In genomic region chr10:71218046-71218832, GRCh38 we compare ENCODE assay signal across 8 cellular contexts. TPM values are rescaled to one million over a fixed set of nuclear protein-coding genes. Genes with fewer than 3 reads are reported as not detected.
DNase-seq lines count a peak whose midpoint lies in the region; ATAC-seq, FAIRE-seq and TF ChIP-seq lines count a peak whose summit lies in the region.

No MANE protein-coding gene starts in this region.

- no peak overlapping the region for H3K27ac ChIP-seq in mammary epithelial cell (ENCODE audit: insufficient read depth, low read depth, low read length)
- no peak overlapping the region for H3K27ac ChIP-seq in lower lobe of right lung
- peak overlapping the region; percentile 73 for H3K27ac ChIP-seq in vagina

- ATAC-seq in lower lobe of right lung (peak; percentile 3 to 6), HG02970 (IDR thresholded peaks at IDR 0.05; ENCODE audit: low FRiP score, unreplicated experiment) (no peak)

- peak overlapping the region; percentile 19 for H3K4me3 Mint-ChIP-seq in activated naive CD4-positive, alpha-beta T cell treated with anti-CD3 and anti-CD28 coated beads, Interleukin-2, amount 50 U/mL, for 24 hours

- no peaks in the 10 kb centered on the region for H4K20me1 ChIP-seq in mammary epithelial cell (ENCODE audit: insufficient read depth, low read length)

- CTCF ChIA-PET in mammary epithelial cell (lab: Charles Lee; ENCODE audit: low non-redundant PET), result interaction anchor here (0.6 kb wide), 1 partner anchor 315 kb away, joined by 3 read pairs; no protein-coding TSS in a partner anchor

- H3K9me3 Mint-ChIP-seq in activated naive CD4-positive, alpha-beta T cell treated with anti-CD3 and anti-CD28 coated beads, Interleukin-2, amount 50 U/mL, for 24 hours, result no peaks in the 10 kb centered on the region

- in situ Hi-C loops in mammary epithelial cell (cut with MboI; ENCODE audit: low sequenced_read_pairs in 2 of 2), result loop anchor here in 1 of 2 donors (10.0 kb wide), 1 partner anchor 283 kb away; no protein-coding TSS in a partner anchor

- dilution Hi-C loops in mammary epithelial cell (cut with HindIII; ENCODE audit: low sequenced_read_pairs), result no loop called here

- H3K4me3 ChIP-seq in mammary epithelial cell (replicated peaks in 1 of 3; ENCODE audit: insufficient read depth in 1 of 3, low read depth in 2 of 3, low read length in 3 of 3), result peak overlapping the region; percentile 40 to 56 (median 41)
- H3K4me3 ChIP-seq in lower lobe of right lung, result peak overlapping the region; percentile 63
- H3K4me3 ChIP-seq in vagina, result peak overlapping the region; percentile 49 to 56

- peak overlapping the region; percentile 94 for H3K4me2 ChIP-seq in mammary epithelial cell (ENCODE audit: insufficient read depth, low read depth, low read length)

- H3K27ac Mint-ChIP-seq in activated naive CD4-positive, alpha-beta T cell treated with anti-CD3 and anti-CD28 coated beads, Interleukin-2, amount 50 U/mL, for 24 hours, result no peak overlapping the region

- no peaks in the 10 kb centered on the region for H3K9me3 ChIP-seq in mammary epithelial cell (replicated peaks; ENCODE audit: insufficient read depth, low read length)
- H3K9me3 ChIP-seq in lower lobe of right lung, result no peaks in the 10 kb centered on the region
- no peaks in the 10 kb centered on the region for H3K9me3 ChIP-seq in vagina

- no peak for FAIRE-seq in GM12891 (lab: Jason Lieb, UNC)

- no peaks in the 10 kb centered on the region for H3K36me3 Mint-ChIP-seq in activated naive CD4-positive, alpha-beta T cell treated with anti-CD3 and anti-CD28 coated beads, Interleukin-2, amount 50 U/mL, for 24 hours

- H3K79me2 ChIP-seq in mammary epithelial cell (ENCODE audit: insufficient read depth, low read length), result peaks cover 15% of the 10 kb centered on the region

- WGBS in mammary epithelial cell (ENCODE audit: low coverage, missing lambda C conversion rate), result 50% methylated on average over 2 of the region's 5 CpGs

- H3K9ac ChIP-seq in mammary epithelial cell (ENCODE audit: insufficient read depth, low read length), result no peak overlapping the region

- no TSS peak for BruUV-seq in mammary epithelial cell (replicated peaks; lab: Mats Ljungman, UMichigan)

- H3K36me3 ChIP-seq in mammary epithelial cell (ENCODE audit: insufficient read depth, low read length), result no peaks in the 10 kb centered on the region
- H3K36me3 ChIP-seq in lower lobe of right lung, result no peaks in the 10 kb centered on the region
- no peaks in the 10 kb centered on the region for H3K36me3 ChIP-seq in vagina

- intact Hi-C loops in mammary epithelial cell (cut with micrococcal nuclease), result loop anchor here (1.0 kb wide), 1 partner anchor 26 kb away; no protein-coding TSS in a partner anchor
- intact Hi-C loops in lower lobe of right lung (cut with DNase I), result no loop called here
- intact Hi-C loops in vagina (cut with DNase I), result loop anchor here (10.0 kb wide), 1 partner anchor 47 kb away; no protein-coding TSS in a partner anchor

- TF ChIP-seq POLR2A in vagina (IDR thresholded peaks at IDR 0.05) (no peak), GM12891 (IDR thresholded peaks at IDR 0.05; ENCODE audit: low read depth, low read length) (no peak)

- H2AFZ ChIP-seq in mammary epithelial cell (ENCODE audit: low read depth, low read length), result peak overlapping the region; percentile 71

- H3K27me3 ChIP-seq in mammary epithelial cell (ENCODE audit: insufficient read depth, low read length), result no peaks in the 10 kb centered on the region
- no peaks in the 10 kb centered on the region for H3K27me3 ChIP-seq in lower lobe of right lung (ENCODE audit: low read depth)
- H3K27me3 ChIP-seq in vagina, result no peaks in the 10 kb centered on the region

- peaks cover 2% of the 10 kb centered on the region for H3K4me1 Mint-ChIP-seq in activated naive CD4-positive, alpha-beta T cell treated with anti-CD3 and anti-CD28 coated beads, Interleukin-2, amount 50 U/mL, for 24 hours

- no peak for TF ChIP-seq CTCF in mammary epithelial cell (conservative IDR thresholded peaks at IDR 0.05 in 1 of 2, IDR thresholded peaks at IDR 0.05 in 1 of 2; ENCODE audit: extremely low read depth in 1 of 2, insufficient read depth in 1 of 2, low read depth in 1 of 2, low read length in 2 of 2)
- no peak for TF ChIP-seq CTCF in lower lobe of right lung (IDR thresholded peaks at IDR 0.05)
- TF ChIP-seq CTCF in vagina (IDR thresholded peaks at IDR 0.05), result no peak

- DNase-seq in activated naive CD4-positive, alpha-beta T cell treated with anti-CD3 and anti-CD28 coated beads, Interleukin-2, amount 50 U/mL, for 16 hours, result no peak
- DNase-seq in mammary epithelial cell (peak; percentile 83), lower lobe of right lung (no peak), vagina (ENCODE audit: extremely low spot score in 2 of 2) (no peak), NCI-H524 (lab: John Stamatoyannopoulos, UW) (no peak), GM12891 (ENCODE audit: insufficient read length, low spot score) (no peak)

- H3K4me1 ChIP-seq in mammary epithelial cell (ENCODE audit: insufficient read depth, low read length) (peaks cover 34% of the 10 kb centered on the region), lower lobe of right lung (peaks cover 41% of the 10 kb centered on the region), vagina (peaks cover 59% of the 10 kb centered on the region)

- H3K27me3 Mint-ChIP-seq in activated naive CD4-positive, alpha-beta T cell treated with anti-CD3 and anti-CD28 coated beads, Interleukin-2, amount 50 U/mL, for 24 hours, result peaks cover 25% of the 10 kb centered on the region

TF ChIP-seq in GM12891, 5 proteins besides CTCF, POLR2A, EP300 and RAD21:
- TF ChIP-seq POLR2AphosphoS5 (IDR thresholded peaks at IDR 0.05; ENCODE audit: low read depth, low read length) (no peak), PAX5 (IDR thresholded peaks at IDR 0.05; ENCODE audit: insufficient read depth, low read length, severe bottlenecking) (no peak), POU2F2 (IDR thresholded peaks at IDR 0.05; ENCODE audit: low read depth, low read length) (no peak), TAF1 (IDR thresholded peaks at IDR 0.05; ENCODE audit: low read depth, low read length) (no peak), SPI1 (IDR thresholded peaks at IDR 0.05; ENCODE audit: low read depth, low read length) (no peak)

RNA-seq across cellular contexts. Expression of gene UNC5B, which starts 5.9 kb away (rescaled TPM):
- total RNA-seq in mammary epithelial cell, result 10 to 100 TPM in 1 of 2 donors, 1 to 10 TPM in 1; 7.2 to 10.0 TPM
- polyA plus RNA-seq in mammary epithelial cell, result 4.9 TPM
- polyA minus RNA-seq in mammary epithelial cell, result 10.2 TPM
- 22.2 TPM for total RNA-seq in lower lobe of right lung
- 24.3 TPM for total RNA-seq in vagina
- polyA plus RNA-seq in GM12891 (2012; ENCODE audit: low read depth, missing spikeins), result not detected
